1 cellular context compared by ENCODE assay signal in genomic region chr4:52712172-52712990, GRCh38.
TF ChIP-seq lines count a peak whose summit lies in the region.

No MANE protein-coding gene starts in this region.

TF ChIP-seq in HepG2, 621 proteins besides CTCF, POLR2A, EP300 and RAD21 (continued from another document):
- TF ChIP-seq, protein P1, sequence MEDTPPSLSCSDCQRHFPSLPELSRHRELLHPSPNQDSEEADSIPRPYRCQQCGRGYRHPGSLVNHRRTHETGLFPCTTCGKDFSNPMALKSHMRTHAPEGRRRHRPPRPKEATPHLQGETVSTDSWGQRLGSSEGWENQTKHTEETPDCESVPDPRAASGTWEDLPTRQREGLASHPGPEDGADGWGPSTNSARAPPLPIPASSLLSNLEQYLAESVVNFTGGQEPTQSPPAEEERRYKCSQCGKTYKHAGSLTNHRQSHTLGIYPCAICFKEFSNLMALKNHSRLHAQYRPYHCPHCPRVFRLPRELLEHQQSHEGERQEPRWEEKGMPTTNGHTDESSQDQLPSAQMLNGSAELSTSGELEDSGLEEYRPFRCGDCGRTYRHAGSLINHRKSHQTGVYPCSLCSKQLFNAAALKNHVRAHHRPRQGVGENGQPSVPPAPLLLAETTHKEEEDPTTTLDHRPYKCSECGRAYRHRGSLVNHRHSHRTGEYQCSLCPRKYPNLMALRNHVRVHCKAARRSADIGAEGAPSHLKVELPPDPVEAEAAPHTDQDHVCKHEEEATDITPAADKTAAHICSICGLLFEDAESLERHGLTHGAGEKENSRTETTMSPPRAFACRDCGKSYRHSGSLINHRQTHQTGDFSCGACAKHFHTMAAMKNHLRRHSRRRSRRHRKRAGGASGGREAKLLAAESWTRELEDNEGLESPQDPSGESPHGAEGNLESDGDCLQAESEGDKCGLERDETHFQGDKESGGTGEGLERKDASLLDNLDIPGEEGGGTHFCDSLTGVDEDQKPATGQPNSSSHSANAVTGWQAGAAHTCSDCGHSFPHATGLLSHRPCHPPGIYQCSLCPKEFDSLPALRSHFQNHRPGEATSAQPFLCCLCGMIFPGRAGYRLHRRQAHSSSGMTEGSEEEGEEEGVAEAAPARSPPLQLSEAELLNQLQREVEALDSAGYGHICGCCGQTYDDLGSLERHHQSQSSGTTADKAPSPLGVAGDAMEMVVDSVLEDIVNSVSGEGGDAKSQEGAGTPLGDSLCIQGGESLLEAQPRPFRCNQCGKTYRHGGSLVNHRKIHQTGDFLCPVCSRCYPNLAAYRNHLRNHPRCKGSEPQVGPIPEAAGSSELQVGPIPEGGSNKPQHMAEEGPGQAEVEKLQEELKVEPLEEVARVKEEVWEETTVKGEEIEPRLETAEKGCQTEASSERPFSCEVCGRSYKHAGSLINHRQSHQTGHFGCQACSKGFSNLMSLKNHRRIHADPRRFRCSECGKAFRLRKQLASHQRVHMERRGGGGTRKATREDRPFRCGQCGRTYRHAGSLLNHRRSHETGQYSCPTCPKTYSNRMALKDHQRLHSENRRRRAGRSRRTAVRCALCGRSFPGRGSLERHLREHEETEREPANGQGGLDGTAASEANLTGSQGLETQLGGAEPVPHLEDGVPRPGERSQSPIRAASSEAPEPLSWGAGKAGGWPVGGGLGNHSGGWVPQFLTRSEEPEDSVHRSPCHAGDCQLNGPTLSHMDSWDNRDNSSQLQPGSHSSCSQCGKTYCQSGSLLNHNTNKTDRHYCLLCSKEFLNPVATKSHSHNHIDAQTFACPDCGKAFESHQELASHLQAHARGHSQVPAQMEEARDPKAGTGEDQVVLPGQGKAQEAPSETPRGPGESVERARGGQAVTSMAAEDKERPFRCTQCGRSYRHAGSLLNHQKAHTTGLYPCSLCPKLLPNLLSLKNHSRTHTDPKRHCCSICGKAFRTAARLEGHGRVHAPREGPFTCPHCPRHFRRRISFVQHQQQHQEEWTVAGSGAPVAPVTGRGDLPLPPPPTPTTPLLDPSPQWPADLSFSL (CRISPR knock-in tag; IDR thresholded peaks at IDR 0.05) = peak; percentile 5; the same call in 1 of the 2 replicates
- TF ChIP-seq ZFX (CRISPR knock-in tag; IDR thresholded peaks at IDR 0.05; ENCODE audit: low read depth) = peak; percentile 96
- peak; percentile 37; the same call in 1 of the 2 replicates for TF ChIP-seq ETV6 (CRISPR knock-in tag; conservative IDR thresholded peaks at IDR 0.05)
- TF ChIP-seq ZIK1 (CRISPR knock-in tag; IDR thresholded peaks at IDR 0.05; ENCODE audit: borderline replicate concordance, low read depth) = 0 out of 2 replicates have a peak, but pooled peaks have one; percentile 59
- no peak for TF ChIP-seq CBX2 (IDR thresholded peaks at IDR 0.05; ENCODE audit: low read depth, low read length)
- 0 out of 2 replicates have a peak, but pooled peaks have one; percentile 51 for TF ChIP-seq CBX2 (CRISPR knock-in tag; IDR thresholded peaks at IDR 0.05; ENCODE audit: low read depth)
- peak; percentile 90; the same call in 1 of the 2 replicates for TF ChIP-seq YEATS4 (CRISPR knock-in tag; IDR thresholded peaks at IDR 0.05; ENCODE audit: borderline replicate concordance)
- TF ChIP-seq RFXAP (CRISPR knock-in tag; IDR thresholded peaks at IDR 0.05; ENCODE audit: borderline replicate concordance) = peak; percentile 63; the same call in 1 of the 2 replicates
- TF ChIP-seq, protein P2, sequence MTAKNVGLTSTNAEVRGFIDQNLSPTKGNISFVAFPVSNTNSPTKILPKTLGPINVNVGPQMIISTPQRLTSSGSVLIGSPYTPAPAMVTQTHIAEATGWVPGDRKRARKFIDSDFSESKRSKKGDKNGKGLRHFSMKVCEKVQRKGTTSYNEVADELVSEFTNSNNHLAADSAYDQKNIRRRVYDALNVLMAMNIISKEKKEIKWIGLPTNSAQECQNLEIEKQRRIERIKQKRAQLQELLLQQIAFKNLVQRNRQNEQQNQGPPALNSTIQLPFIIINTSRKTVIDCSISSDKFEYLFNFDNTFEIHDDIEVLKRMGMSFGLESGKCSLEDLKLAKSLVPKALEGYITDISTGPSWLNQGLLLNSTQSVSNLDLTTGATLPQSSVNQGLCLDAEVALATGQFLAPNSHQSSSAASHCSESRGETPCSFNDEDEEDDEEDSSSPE (CRISPR knock-in tag; IDR thresholded peaks at IDR 0.05) = peak; percentile 77
- TF ChIP-seq, protein P3, sequence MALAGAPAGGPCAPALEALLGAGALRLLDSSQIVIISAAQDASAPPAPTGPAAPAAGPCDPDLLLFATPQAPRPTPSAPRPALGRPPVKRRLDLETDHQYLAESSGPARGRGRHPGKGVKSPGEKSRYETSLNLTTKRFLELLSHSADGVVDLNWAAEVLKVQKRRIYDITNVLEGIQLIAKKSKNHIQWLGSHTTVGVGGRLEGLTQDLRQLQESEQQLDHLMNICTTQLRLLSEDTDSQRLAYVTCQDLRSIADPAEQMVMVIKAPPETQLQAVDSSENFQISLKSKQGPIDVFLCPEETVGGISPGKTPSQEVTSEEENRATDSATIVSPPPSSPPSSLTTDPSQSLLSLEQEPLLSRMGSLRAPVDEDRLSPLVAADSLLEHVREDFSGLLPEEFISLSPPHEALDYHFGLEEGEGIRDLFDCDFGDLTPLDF (CRISPR knock-in tag; IDR thresholded peaks at IDR 0.05) = peak; percentile 64; the same call in 1 of the 2 replicates
- TF ChIP-seq ZNF335 (CRISPR knock-in tag; IDR thresholded peaks at IDR 0.05) = peak; percentile 81
- peak; percentile 97 for TF ChIP-seq ATF7-NPFF (CRISPR knock-in tag; IDR thresholded peaks at IDR 0.05; ENCODE audit: low read depth)
- peak; percentile 68 for TF ChIP-seq HIVEP1 (CRISPR knock-in tag; IDR thresholded peaks at IDR 0.05)
- peak; percentile 88 for TF ChIP-seq NFYB (CRISPR knock-in tag; IDR thresholded peaks at IDR 0.05)
- peak; percentile 84 for TF ChIP-seq ASH2L (IDR thresholded peaks at IDR 0.05; ENCODE audit: insufficient read length, low read depth, low read length)
- TF ChIP-seq ATF7 (IDR thresholded peaks at IDR 0.05) = no peak
- TF ChIP-seq ATF7 (CRISPR knock-in tag; IDR thresholded peaks at IDR 0.05) = peak; percentile 65; the same call in 1 of the 2 replicates
- peak; percentile 92; the same call in 1 of the 2 replicates for TF ChIP-seq TMF1 (CRISPR knock-in tag; IDR thresholded peaks at IDR 0.05; ENCODE audit: low read depth)
- TF ChIP-seq POLR2G (IDR thresholded peaks at IDR 0.05; ENCODE audit: low read depth, low read length) = peak; percentile 99
